In the genomic region with DNA sequence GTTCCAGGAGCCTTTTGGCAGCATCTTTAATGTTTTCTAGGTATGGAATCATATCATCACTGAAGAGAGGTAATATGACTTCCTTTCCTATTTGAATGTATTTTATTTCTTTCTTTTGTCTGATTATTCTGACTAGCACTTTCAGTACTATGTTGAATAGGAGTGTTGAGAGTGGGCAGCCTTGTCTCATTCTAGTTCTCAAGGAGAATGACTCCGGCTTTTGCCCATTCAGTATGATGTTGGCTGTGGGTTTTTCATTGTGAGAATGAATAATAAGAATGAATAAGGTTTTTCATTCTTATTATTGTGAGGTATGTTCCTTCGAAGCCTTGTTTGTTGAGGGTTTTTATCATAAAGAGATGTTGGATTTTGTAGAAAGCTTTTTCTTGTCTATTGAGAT, we compare ENCODE assay signal across 24 cellular contexts.
"Had no signal": no experiment of that assay in that cellular context is flagged by ENCODE, and none has a peak within 500 bp of the region (broad histone marks: within the 10 kb centered on the region; RNA-seq: fewer than 3 reads in every experiment).

No MANE protein-coding gene starts in this region.

- H3K36me3 ChIP-seq: esophagus muscularis mucosa, gastroesophageal sphincter, heart left ventricle, ovary, sigmoid colon, suprapubic skin, transverse colon, upper lobe of right lung, uterus had no signal

- H2AFZ ChIP-seq: hepatocyte had no signal

- ATAC-seq: foreskin keratinocyte; gastroesophageal sphincter; heart left ventricle; left lobe of liver; natural killer cell; psoas muscle; right cardiac atrium; stimulated activated naive CD8-positive, alpha-beta T cell treated with anti-CD3 and anti-CD28 coated beads, Interleukin-15, amount 100 ng/mL, for 72 hours; upper lobe of right lung had no signal

- H3K4me1 ChIP-seq: esophagus muscularis mucosa, gastroesophageal sphincter, heart left ventricle, sigmoid colon, suprapubic skin, upper lobe of right lung, uterus had no signal

- H3K4me3 Mint-ChIP-seq: memory B cell; natural killer cell; stimulated activated naive CD8-positive, alpha-beta T cell treated with anti-CD3 and anti-CD28 coated beads, Interleukin-15, amount 100 ng/mL, for 72 hours had no signal

- H3K4me1 Mint-ChIP-seq: natural killer cell; stimulated activated naive CD8-positive, alpha-beta T cell treated with anti-CD3 and anti-CD28 coated beads, Interleukin-15, amount 100 ng/mL, for 72 hours had no signal

- H3K27me3 ChIP-seq: esophagus muscularis mucosa, foreskin keratinocyte, gastroesophageal sphincter, heart left ventricle, hepatocyte, ovary, sigmoid colon, suprapubic skin, transverse colon, upper lobe of right lung, uterus had no signal

- H3K27ac Mint-ChIP-seq: memory B cell; natural killer cell; stimulated activated naive CD8-positive, alpha-beta T cell treated with anti-CD3 and anti-CD28 coated beads, Interleukin-15, amount 100 ng/mL, for 72 hours had no signal

- H3K4me3 ChIP-seq: esophagus muscularis mucosa, gastroesophageal sphincter, heart left ventricle, hepatocyte, lung, ovary, psoas muscle, sigmoid colon, suprapubic skin, transverse colon, upper lobe of right lung, uterus had no signal

- H3K9me3 ChIP-seq: esophagus muscularis mucosa, ovary, psoas muscle, sigmoid colon, upper lobe of right lung, uterus had no signal

- H3K27me3 Mint-ChIP-seq: memory B cell; stimulated activated naive CD8-positive, alpha-beta T cell treated with anti-CD3 and anti-CD28 coated beads, Interleukin-15, amount 100 ng/mL, for 72 hours had no signal

- H3K27ac ChIP-seq: esophagus muscularis mucosa, foreskin keratinocyte, gastroesophageal sphincter, heart left ventricle, hepatocyte, ovary, psoas muscle, sigmoid colon, suprapubic skin, transverse colon, upper lobe of right lung, uterus had no signal

- H3K4me2 ChIP-seq: hepatocyte had no signal

- DNase-seq: dermis blood vessel endothelial cell; effector memory CD4-positive, alpha-beta T cell; foreskin keratinocyte; heart left ventricle; kidney; natural killer cell; occipital lobe; ovary; posterior cingulate gyrus; psoas muscle; right cardiac atrium; sigmoid colon; stimulated activated naive CD4-positive, alpha-beta T cell; stimulated activated naive CD8-positive, alpha-beta T cell treated with anti-CD3 and anti-CD28 coated beads, Interleukin-15, amount 100 ng/mL, for 72 hours; transverse colon; upper lobe of right lung; uterus had no signal
